ENCODE assay signal across 16 cellular contexts in genomic region chr1:37628026-37628556, GRCh38.
"Had no signal": no experiment of that assay in that cellular context is flagged by ENCODE, and none has a peak within 500 bp of the region (broad histone marks: within the 10 kb centered on the region; RNA-seq: fewer than 3 reads in every experiment).

No MANE protein-coding gene starts in this region.

- DNase-seq: activated B cell treated with CpG ODN at 0.5 μM for 24 hours; activated CD4-positive, alpha-beta memory T cell treated with anti-CD3 and anti-CD28 coated beads, Interleukin-2, amount 10 ng/mL, durations not matched to agents 7 days and 5 days; activated CD4-positive, alpha-beta T cell treated with anti-CD3 and anti-CD28 coated beads for 4 hours; activated CD8-positive, alpha-beta memory T cell treated with anti-CD3 and anti-CD28 coated beads, Interleukin-2, amount 10 ng/mL, durations not matched to agents 7 days and 5 days; activated naive CD4-positive, alpha-beta T cell; activated naive CD8-positive, alpha-beta T cell treated with anti-CD3 and anti-CD28 coated beads for 36 hours; amygdala; effector CD8-positive, alpha-beta T cell; gastrocnemius medialis; head of caudate nucleus; kidney; left lung; nephron progenitor cell; right cardiac atrium; transverse colon; uterus had no signal
